ENCODE assay signal across 8 cellular contexts in the genomic region with DNA sequence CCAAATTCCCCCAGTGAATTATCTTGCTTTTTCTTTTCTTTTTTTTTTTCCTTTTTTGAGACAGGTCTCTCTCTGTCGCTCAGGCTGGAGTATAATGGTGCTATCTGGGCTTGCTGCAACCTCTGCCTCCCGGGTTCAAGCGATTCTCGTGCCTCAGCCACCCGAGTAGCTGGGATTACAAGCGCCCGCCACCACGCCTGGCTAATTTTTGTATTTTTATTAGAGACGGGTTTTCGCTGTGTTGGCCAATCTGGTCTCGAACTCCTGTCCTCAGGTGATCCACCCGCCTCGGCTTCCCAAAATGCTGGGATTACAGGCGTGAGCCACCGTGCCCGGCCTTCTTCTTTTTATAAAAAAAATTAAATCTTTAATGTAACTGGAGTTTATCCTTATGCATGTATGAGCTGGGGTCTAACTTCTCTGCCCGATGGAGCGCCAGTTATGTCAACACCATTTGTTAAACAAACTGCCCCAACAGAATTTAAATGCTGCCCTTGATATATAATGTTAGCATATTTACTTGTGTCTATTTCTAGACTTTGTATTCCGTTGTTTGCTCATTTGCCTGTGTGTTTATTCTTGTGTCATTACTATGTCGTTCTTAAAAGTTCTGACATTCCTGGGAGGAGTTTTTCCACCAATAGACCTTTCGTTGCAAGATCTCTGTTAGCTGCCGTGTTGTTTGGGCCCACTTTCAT. TPM values are rescaled to one million over a fixed set of nuclear protein-coding genes. Genes with fewer than 3 reads are reported as not detected.
A peak's percentile ranks its signal among the peaks of the same experiment; 100 is the strongest.
DNase-seq lines count a peak whose midpoint lies in the region; ATAC-seq and TF ChIP-seq lines count a peak whose summit lies in the region.

No MANE protein-coding gene starts in this region.

- POLR2A ChIA-PET in activated CD8-positive, alpha-beta T cell treated with anti-CD3 and anti-CD28 coated beads for 36 hours (lab: Charles Lee) = interaction anchor here (0.6 to 16.5 kb wide), 11 partner anchors 11 to 92 kb away, joined by 3 to 186 read pairs (median 5); a partner anchor contains a TSS

- H3K9me3 ChIP-seq in iPS DF 6.9 (ENCODE audit: control insufficient read depth, insufficient read depth, low read length) = no peaks in the 10 kb centered on the region

- H3K36me3 Mint-ChIP-seq in GM23338 (ENCODE audit: low read depth) = peaks cover 35% of the 10 kb centered on the region
- peaks cover 32% of the 10 kb centered on the region for H3K36me3 Mint-ChIP-seq in activated CD8-positive, alpha-beta T cell treated with anti-CD3 and anti-CD28 coated beads for 36 hours (ENCODE audit: low read depth)
- H3K36me3 Mint-ChIP-seq in stimulated activated naive CD8-positive, alpha-beta T cell treated with anti-CD3 and anti-CD28 coated beads, Interleukin-15, Interleukin-2, amounts not matched to agents 100 ng/mL and 50 ng/mL, for 24 hours (ENCODE audit: low read depth) = peaks cover 28% of the 10 kb centered on the region

- peaks cover 18% of the 10 kb centered on the region for H3K27me3 Mint-ChIP-seq in GM23338 (ENCODE audit: insufficient read depth, low read depth, poor library complexity)
- H3K27me3 Mint-ChIP-seq in activated CD8-positive, alpha-beta T cell treated with anti-CD3 and anti-CD28 coated beads for 36 hours = no peaks in the 10 kb centered on the region
- no peaks in the 10 kb centered on the region for H3K27me3 Mint-ChIP-seq in stimulated activated naive CD8-positive, alpha-beta T cell treated with anti-CD3 and anti-CD28 coated beads, Interleukin-15, Interleukin-2, amounts not matched to agents 100 ng/mL and 50 ng/mL, for 24 hours

- H3K4me1 Mint-ChIP-seq in GM23338 = peaks cover 12% of the 10 kb centered on the region
- H3K4me1 Mint-ChIP-seq in activated CD8-positive, alpha-beta T cell treated with anti-CD3 and anti-CD28 coated beads for 36 hours (ENCODE audit: low read depth) = peaks cover 12% of the 10 kb centered on the region
- H3K4me1 Mint-ChIP-seq in stimulated activated naive CD8-positive, alpha-beta T cell treated with anti-CD3 and anti-CD28 coated beads, Interleukin-15, Interleukin-2, amounts not matched to agents 100 ng/mL and 50 ng/mL, for 24 hours (ENCODE audit: low read depth) = peaks cover 28% of the 10 kb centered on the region

- peaks cover 17% of the 10 kb centered on the region; the same call in 1 of the 2 replicates for H4K20me1 ChIP-seq in GM23338 (replicated peaks; ENCODE audit: insufficient read depth)

- TF ChIP-seq CTCF in GM23338 (conservative IDR thresholded peaks at IDR 0.05; ENCODE audit: low read depth in 2 of 2) = no peak
- TF ChIP-seq CTCF in activated CD8-positive, alpha-beta T cell treated with anti-CD3 and anti-CD28 coated beads for 36 hours (IDR thresholded peaks at IDR 0.05) = no peak

- peak overlapping the region; percentile 99 for H3K27ac Mint-ChIP-seq in GM23338
- peak overlapping the region; percentile 96 for H3K27ac Mint-ChIP-seq in activated CD8-positive, alpha-beta T cell treated with anti-CD3 and anti-CD28 coated beads for 36 hours
- peak overlapping the region; percentile 85 for H3K27ac Mint-ChIP-seq in stimulated activated naive CD8-positive, alpha-beta T cell treated with anti-CD3 and anti-CD28 coated beads, Interleukin-15, Interleukin-2, amounts not matched to agents 100 ng/mL and 50 ng/mL, for 24 hours

- no peak overlapping the region for H2AFZ ChIP-seq in GM23338

- H3K27me3 ChIP-seq in GM23338 (ENCODE audit: insufficient read depth) (no peaks in the 10 kb centered on the region), iPS DF 6.9 (ENCODE audit: control insufficient read depth, insufficient read depth, low read length) (no peaks in the 10 kb centered on the region)

- H3K4me3 ChIP-seq in GM23338 (peak overlapping the region; percentile 72), iPS DF 6.9 (ENCODE audit: low read length) (peak overlapping the region; percentile 44; the same call in 1 of the 2 replicates)

- CTCF ChIA-PET in activated CD8-positive, alpha-beta T cell treated with anti-CD3 and anti-CD28 coated beads for 36 hours (lab: Charles Lee) = interaction anchor here (1.4 to 2.1 kb wide), 10 partner anchors 8 to 990 kb away, joined by 3 to 8 read pairs (median 5); no protein-coding TSS in a partner anchor

- peaks cover 18% of the 10 kb centered on the region for H3F3A ChIP-seq in GM23338 (replicated peaks; ENCODE audit: low read depth)

- H3K27ac ChIP-seq in GM23338 (ENCODE audit: low read depth) = peak overlapping the region; percentile 65
- no peak overlapping the region for H3K27ac ChIP-seq in iPS DF 6.9 (ENCODE audit: low read length)

- intact Hi-C loops in activated CD8-positive, alpha-beta T cell treated with anti-CD3 and anti-CD28 coated beads for 36 hours (cut with micrococcal nuclease) = loop anchor here (1.0 kb wide), 1 partner anchor 10 kb away; no protein-coding TSS in a partner anchor

- no CpG with 5 or more reads among the region's 22 CpGs for WGBS in iPS DF 6.9 (ENCODE audit: insufficient coverage, insufficient read length)

- peaks cover 30% of the 10 kb centered on the region for H3K79me2 ChIP-seq in GM23338 (replicated peaks; ENCODE audit: insufficient read depth)

- no peaks in the 10 kb centered on the region for H3K9me2 ChIP-seq in GM23338 (ENCODE audit: insufficient read depth)

- H3K9me3 Mint-ChIP-seq in GM23338 = no peaks in the 10 kb centered on the region; the same call in 1 of the 3 replicates
- no peaks in the 10 kb centered on the region for H3K9me3 Mint-ChIP-seq in activated CD8-positive, alpha-beta T cell treated with anti-CD3 and anti-CD28 coated beads for 36 hours
- no peaks in the 10 kb centered on the region for H3K9me3 Mint-ChIP-seq in stimulated activated naive CD8-positive, alpha-beta T cell treated with anti-CD3 and anti-CD28 coated beads, Interleukin-15, Interleukin-2, amounts not matched to agents 100 ng/mL and 50 ng/mL, for 24 hours

- H3K36me3 ChIP-seq in GM23338 (ENCODE audit: insufficient read depth) (peaks cover 16% of the 10 kb centered on the region), iPS DF 6.9 (ENCODE audit: control insufficient read depth, insufficient read depth, low read length) (peaks cover 11% of the 10 kb centered on the region; the same call in 1 of the 2 replicates)

- ATAC-seq in GM23338 (peak; percentile 6), GM18858 (IDR thresholded peaks at IDR 0.05; ENCODE audit: unreplicated experiment) (no peak)
- peak; percentile 50 for ATAC-seq in activated CD8-positive, alpha-beta T cell treated with anti-CD3 and anti-CD28 coated beads for 36 hours

- peak overlapping the region; percentile 35 for H3K4me2 ChIP-seq in GM23338

- H3K4me1 ChIP-seq in GM23338 (ENCODE audit: insufficient read depth) = peaks cover 12% of the 10 kb centered on the region
- H3K4me1 ChIP-seq in iPS DF 6.9 (ENCODE audit: control insufficient read depth, insufficient read depth, low read length) = no peaks in the 10 kb centered on the region

- in situ Hi-C loops in ACHN (cut with HindIII; ENCODE audit: low pct_ligation_motif_present, low pct_unique_long_range_greater_than_20kb, low sequenced_read_pairs) = no loop called here

- DNase-seq in ACHN (peak; percentile 22), GM23338 (ENCODE audit: low spot score) (no peak), iPS DF 6.9 (ENCODE audit: low read depth, low spot score) (no peak), NCI-H2029 (lab: John Stamatoyannopoulos, UW) (no peak), NOMO-1 (lab: John Stamatoyannopoulos, UW; ENCODE audit: unreplicated experiment in 2 of 2) (no peak)
- no peak for DNase-seq in activated CD8-positive, alpha-beta T cell treated with anti-CD3 and anti-CD28 coated beads for 36 hours

- peak overlapping the region; percentile 98 for H3K4me3 Mint-ChIP-seq in GM23338
- peak overlapping the region; percentile 91 for H3K4me3 Mint-ChIP-seq in activated CD8-positive, alpha-beta T cell treated with anti-CD3 and anti-CD28 coated beads for 36 hours
- peak overlapping the region; percentile 94 for H3K4me3 Mint-ChIP-seq in stimulated activated naive CD8-positive, alpha-beta T cell treated with anti-CD3 and anti-CD28 coated beads, Interleukin-15, Interleukin-2, amounts not matched to agents 100 ng/mL and 50 ng/mL, for 24 hours

TF ChIP-seq in GM23338, 12 proteins besides CTCF, POLR2A, EP300 and RAD21 (continues in another document):
- no peak for TF ChIP-seq EZH2phosphoT487 (IDR thresholded peaks at IDR 0.05; ENCODE audit: unreplicated experiment)

RNA-seq across cellular contexts. Expression of a gene that starts 0.5 kb away (rescaled TPM):
- total RNA-seq in GM23338 (2014; rRNA removed; shearing (Covaris generic)) = 128 and 135 TPM in 2 replicates
- polyA plus RNA-seq in GM23338 (2016; fragmentation: Nextera tagmentation; extraction: Ambion mirVana) = 202 and 212 TPM in 2 replicates
- 100 to 1,000 TPM; 170 to 174 TPM for total RNA-seq in activated CD8-positive, alpha-beta T cell treated with anti-CD3 and anti-CD28 coated beads for 36 hours

RNA-seq across cellular contexts. Expression of a gene that starts 20.9 kb away (rescaled TPM):
- 3.9 and 7.1 TPM in 2 replicates for total RNA-seq in GM23338 (2014; rRNA removed; shearing (Covaris generic))
- polyA plus RNA-seq in GM23338 (2016; fragmentation: Nextera tagmentation; extraction: Ambion mirVana) = 1.8 and 2.1 TPM in 2 replicates
- 1 to 10 TPM; 5.5 to 6.2 TPM for total RNA-seq in activated CD8-positive, alpha-beta T cell treated with anti-CD3 and anti-CD28 coated beads for 36 hours

RNA-seq across cellular contexts. Expression of a gene that starts 34.7 kb away (rescaled TPM):
- 11.0 and 20.4 TPM in 2 replicates for total RNA-seq in GM23338 (2014; rRNA removed; shearing (Covaris generic))
- polyA plus RNA-seq in GM23338 (2016; fragmentation: Nextera tagmentation; extraction: Ambion mirVana) = 10.8 and 16.3 TPM in 2 replicates
- 10 to 100 TPM; 33.4 to 35.9 TPM for total RNA-seq in activated CD8-positive, alpha-beta T cell treated with anti-CD3 and anti-CD28 coated beads for 36 hours

RNA-seq across cellular contexts. Expression of a gene that starts 36.9 kb away (rescaled TPM):
- total RNA-seq in GM23338 (2014; rRNA removed; shearing (Covaris generic)) = 13.4 and 14.8 TPM in 2 replicates
- 9.1 and 10.7 TPM in 2 replicates for polyA plus RNA-seq in GM23338 (2016; fragmentation: Nextera tagmentation; extraction: Ambion mirVana)
- total RNA-seq in activated CD8-positive, alpha-beta T cell treated with anti-CD3 and anti-CD28 coated beads for 36 hours = 10 to 100 TPM; 53.0 to 60.3 TPM

RNA-seq across cellular contexts. Expression of a gene that starts 38.2 kb away (rescaled TPM):
- 140 and 168 TPM in 2 replicates for total RNA-seq in GM23338 (2014; rRNA removed; shearing (Covaris generic))
- 96.1 and 106 TPM in 2 replicates for polyA plus RNA-seq in GM23338 (2016; fragmentation: Nextera tagmentation; extraction: Ambion mirVana)
- 100 to 1,000 TPM; 152 to 157 TPM for total RNA-seq in activated CD8-positive, alpha-beta T cell treated with anti-CD3 and anti-CD28 coated beads for 36 hours
